8 cellular contexts compared by ENCODE assay signal in the genomic region with DNA sequence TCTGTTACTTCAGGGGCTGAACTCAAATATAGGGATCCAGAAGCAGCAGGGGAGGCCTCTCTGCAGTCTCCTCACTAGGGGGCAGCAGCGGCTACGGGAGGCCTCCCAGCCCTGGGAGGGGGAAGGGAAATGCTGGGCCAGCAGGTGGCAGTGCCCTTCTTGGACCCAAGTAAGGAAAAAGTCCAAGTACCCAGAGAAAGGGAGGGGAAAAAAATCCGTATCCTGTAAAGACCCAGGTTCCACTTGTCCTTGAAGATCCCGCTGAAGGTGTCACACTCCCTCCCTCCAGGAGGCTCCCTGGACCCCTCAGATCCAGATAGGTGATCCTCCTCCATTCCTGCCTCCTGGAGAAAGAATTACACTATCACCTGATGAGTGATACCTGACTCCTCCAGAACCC. TPM values are rescaled to one million over a fixed set of nuclear protein-coding genes. Genes with fewer than 3 reads are reported as not detected.
DNase-seq lines count a peak whose midpoint lies in the region; ATAC-seq and TF ChIP-seq lines count a peak whose summit lies in the region.

No MANE protein-coding gene starts in this region.

- H3K9me3 Mint-ChIP-seq in H9: no peaks in the 10 kb centered on the region
- H3K9me3 Mint-ChIP-seq in activated CD4-positive, alpha-beta T cell treated with anti-CD3 and anti-CD28 coated beads for 36 hours (ENCODE audit: low read depth): no peaks in the 10 kb centered on the region

- no peak overlapping the region for H3T11ph ChIP-seq in H9 (ENCODE audit: low read length)

- no peak overlapping the region for H2BK5ac ChIP-seq in H9 (ENCODE audit: insufficient read length, low read length)

- no peak overlapping the region for H3K4me3 ChIP-seq in left lung

- no CpG with 5 or more reads among the region's 4 CpGs for WGBS in H9 (ENCODE audit: extremely low coverage, insufficient read length, low lambda C conversion rate)

- no peak overlapping the region for H3K4me3 Mint-ChIP-seq in H9
- H3K4me3 Mint-ChIP-seq in activated CD4-positive, alpha-beta T cell treated with anti-CD3 and anti-CD28 coated beads for 36 hours: no peak overlapping the region

- H2BK12ac ChIP-seq in H9 (ENCODE audit: insufficient read length, low read depth, low read length): no peak overlapping the region

- H2AK5ac ChIP-seq in H9 (ENCODE audit: insufficient read length, low read length): no peak overlapping the region

- H3K36me3 ChIP-seq in left lung: no peaks in the 10 kb centered on the region

- no peaks in the 10 kb centered on the region for H3K79me2 ChIP-seq in H9 (ENCODE audit: insufficient read depth, low read length)

- CTCF ChIA-PET in activated CD4-positive, alpha-beta T cell treated with anti-CD3 and anti-CD28 coated beads for 36 hours (lab: Charles Lee): interaction anchor here (0.5 to 5.7 kb wide), 35 partner anchors 9 to 287 kb away, joined by 3 to 47 read pairs (median 5); no protein-coding TSS in a partner anchor

- no peak overlapping the region for H3K27ac ChIP-seq in H9 (ENCODE audit: insufficient read length, low read depth, low read length)
- no peak overlapping the region for H3K27ac ChIP-seq in left lung

- H3K9me3 ChIP-seq in H9 (ENCODE audit: control insufficient read depth, low read depth, low read length): no peaks in the 10 kb centered on the region
- no peaks in the 10 kb centered on the region for H3K9me3 ChIP-seq in left lung

- H3K9ac ChIP-seq in H9 (ENCODE audit: extremely low read depth, insufficient read length, low read length): no peak overlapping the region

- H3K79me1 ChIP-seq in H9 (ENCODE audit: insufficient read depth, low read depth, low read length, poor library complexity, severe bottlenecking): no peaks in the 10 kb centered on the region

- H4K5ac ChIP-seq in H9 (ENCODE audit: insufficient read length, low read depth, low read length): no peak overlapping the region

- H3K4me1 Mint-ChIP-seq in H9: peaks cover 27 to 28% of the 10 kb centered on the region in 2 experiments
- H3K4me1 Mint-ChIP-seq in activated CD4-positive, alpha-beta T cell treated with anti-CD3 and anti-CD28 coated beads for 36 hours: no peaks in the 10 kb centered on the region

- TF ChIP-seq CTCF in H9 (conservative IDR thresholded peaks at IDR 0.05) (peak; percentile 97), left lung (IDR thresholded peaks at IDR 0.05) (peak; percentile 84 to 95)

- H2AFZ ChIP-seq in H9 (ENCODE audit: low read length): no peak overlapping the region

- no peak overlapping the region for H4K91ac ChIP-seq in H9 (ENCODE audit: insufficient read length, low read depth, low read length)

- intact Hi-C loops in activated CD4-positive, alpha-beta T cell treated with anti-CD3 and anti-CD28 coated beads for 36 hours (cut with DNase I, micrococcal nuclease): loop anchor here (1.0 to 5.0 kb wide), 4 partner anchors 150 to 189 kb away; no protein-coding TSS in a partner anchor
- intact Hi-C loops in left lung (cut with DNase I): no loop called here

- H3K36me3 Mint-ChIP-seq in H9 (ENCODE audit: insufficient read depth in 1 of 3, low read depth in 3 of 3): no peaks in the 10 kb centered on the region
- no peaks in the 10 kb centered on the region for H3K36me3 Mint-ChIP-seq in activated CD4-positive, alpha-beta T cell treated with anti-CD3 and anti-CD28 coated beads for 36 hours (ENCODE audit: low read depth)

- H3K4ac ChIP-seq in H9 (ENCODE audit: low read depth, low read length): no peak overlapping the region

- H2BK120ac ChIP-seq in H9 (ENCODE audit: low read depth, low read length, poor library complexity, severe bottlenecking): no peak overlapping the region

- peak in 12 of 14 donors; percentile 17 to 78 (median 65) for DNase-seq in C1 segment of cervical spinal cord (lab: John Stamatoyannopoulos, UW)
- peak; percentile 90 for DNase-seq in H9
- peak; percentile 84 to 87 for DNase-seq in NCI-H524 (lab: John Stamatoyannopoulos, UW)
- peak; percentile 92 for DNase-seq in activated CD4-positive, alpha-beta T cell treated with anti-CD3 and anti-CD28 coated beads for 36 hours
- peak; percentile 65 for DNase-seq in cerebellum (ENCODE audit: low spot score)
- peak; percentile 85 to 92 for DNase-seq in left lung
- peak; percentile 56 to 83 (median 62) for DNase-seq in stimulated activated CD4-positive, alpha-beta T cell treated with anti-CD3 and anti-CD28 coated beads, TNF-alpha, amount 100 ng/mL, for 48 hours (ENCODE audit: low read depth in 3 of 3)

- no peaks in the 10 kb centered on the region for H3K23me2 ChIP-seq in H9 (ENCODE audit: insufficient read length, low read depth, low read length, poor library complexity, severe bottlenecking)

- H4K20me1 ChIP-seq in H9 (ENCODE audit: control insufficient read depth, insufficient read depth, insufficient read length): no peaks in the 10 kb centered on the region

- peaks cover 11% of the 10 kb centered on the region for H3K4me1 ChIP-seq in H9 (ENCODE audit: insufficient read depth, low read length)
- no peaks in the 10 kb centered on the region for H3K4me1 ChIP-seq in left lung

- POLR2A ChIA-PET in activated CD4-positive, alpha-beta T cell treated with anti-CD3 and anti-CD28 coated beads for 36 hours (lab: Charles Lee): no interaction called here

- no peak overlapping the region for H3K4me2 ChIP-seq in H9 (ENCODE audit: insufficient read depth, insufficient read length, low read length)

- H3K23ac ChIP-seq in H9 (ENCODE audit: insufficient read length, low read depth, low read length): no peak overlapping the region

- no peak overlapping the region for H2BK15ac ChIP-seq in H9 (ENCODE audit: low read depth, low read length)

- H3K27me3 Mint-ChIP-seq in H9 (ENCODE audit: low read depth): peaks cover 21% of the 10 kb centered on the region
- H3K27me3 Mint-ChIP-seq in activated CD4-positive, alpha-beta T cell treated with anti-CD3 and anti-CD28 coated beads for 36 hours: no peaks in the 10 kb centered on the region

- no peak overlapping the region for H3K18ac ChIP-seq in H9 (ENCODE audit: insufficient read length, low read depth, low read length)

- H3K27me3 ChIP-seq in H9 (ENCODE audit: insufficient read depth, low read length): no peaks in the 10 kb centered on the region
- H3K27me3 ChIP-seq in left lung: no peaks in the 10 kb centered on the region

- H4K8ac ChIP-seq in H9 (replicated peaks; ENCODE audit: insufficient read length, low read depth, low read length): no peak overlapping the region

- peak; percentile 96 for ATAC-seq in activated CD4-positive, alpha-beta T cell treated with anti-CD3 and anti-CD28 coated beads for 36 hours
- ATAC-seq in left lung: peak; percentile 98
- ATAC-seq in GM21717 (IDR thresholded peaks at IDR 0.05; ENCODE audit: unreplicated experiment): no peak

- no peak overlapping the region for H3K14ac ChIP-seq in H9 (ENCODE audit: insufficient read depth, low read length)

- no peak overlapping the region for H3K56ac ChIP-seq in H9 (ENCODE audit: insufficient read length, low read depth, low read length)

- H2BK20ac ChIP-seq in H9 (ENCODE audit: low read depth, low read length, poor library complexity, severe bottlenecking): no peak overlapping the region

- no peak overlapping the region for H3K27ac Mint-ChIP-seq in H9
- H3K27ac Mint-ChIP-seq in activated CD4-positive, alpha-beta T cell treated with anti-CD3 and anti-CD28 coated beads for 36 hours: no peak overlapping the region

RNA-seq across cellular contexts. Expression of gene NUAK2, which starts 14.1 kb away (rescaled TPM):
- total RNA-seq in H9 (2021) (15.4 and 15.5 TPM in 2 replicates), cerebellum (1.3 TPM), left lung (10 to 100 TPM; 10.3 to 12.3 TPM)
- total RNA-seq in activated CD4-positive, alpha-beta T cell treated with anti-CD3 and anti-CD28 coated beads for 36 hours: 1 to 10 TPM; 2.3 to 2.7 TPM

RNA-seq across cellular contexts. Expression of gene KLHDC8A, which starts 21.0 kb away (rescaled TPM):
- total RNA-seq in H9 (2021): 0.96 and 1.0 TPM in 2 replicates
- total RNA-seq in activated CD4-positive, alpha-beta T cell treated with anti-CD3 and anti-CD28 coated beads for 36 hours: not detected
- 28.9 TPM for total RNA-seq in cerebellum
- total RNA-seq in left lung: under 1 TPM in 1 of 2 donors, not detected in 1; 0.32 TPM

Comparison
In these comparisons a context has a peak if more than half of its experiments do, and no peak if none do; other contexts are left out.
1. RNA of gene KLHDC8A, which starts 21.0 kb away (total RNA-seq): 28.9 TPM in cerebellum (single experiment); 0.96 to 1.0 TPM in H9, 0.32 TPM in left lung and not detected in activated CD4-positive, alpha-beta T cell treated with anti-CD3 and anti-CD28 coated beads for 36 hours; every median in the first group is over 10 times any median in the second.
2. intact Hi-C loops: an anchor here in activated CD4-positive, alpha-beta T cell treated with anti-CD3 and anti-CD28 coated beads for 36 hours (1.0 to 5.0 kb wide); none called in left lung.
3. Peak in every context shown above with its lines, with median percentiles within 50 percentile points of each other: DNase-seq.